Comparison of ENCODE assay signal across 8 cellular contexts in genomic region chr3:11774296-11774877, GRCh38.
DNase-seq lines count a peak whose midpoint lies in the region; ATAC-seq and TF ChIP-seq lines count a peak whose summit lies in the region.

No MANE protein-coding gene starts in this region.

- H3K9me3 Mint-ChIP-seq in activated T-cell treated with anti-CD3 and anti-CD28 coated beads, Interleukin-2, amount 50 U/mL, for 4 hours, result no peaks in the 10 kb centered on the region

- no peaks in the 10 kb centered on the region for H3K36me3 ChIP-seq in RWPE2 (ENCODE audit: low read depth)
- no peaks in the 10 kb centered on the region for H3K36me3 ChIP-seq in psoas muscle (ENCODE audit: insufficient read depth in 1 of 2, low read depth in 1 of 2)

- DNase-seq in NOMO-1 treated with DMSO at 0.1 percent for 48 hours (lab: John Stamatoyannopoulos, UW; ENCODE audit: unreplicated experiment), result peak; percentile 2
- DNase-seq in NOMO-1 (lab: John Stamatoyannopoulos, UW; ENCODE audit: unreplicated experiment in 2 of 2), result no peak
- no peak for DNase-seq in RWPE2 (ENCODE audit: low spot score)
- DNase-seq in fibroblast of villous mesenchyme (ENCODE audit: low read depth), result peak; percentile 62
- DNase-seq in psoas muscle, result no peak
- DNase-seq in activated T-cell treated with anti-CD3 and anti-CD28 coated beads, Interleukin-2, amount 50 U/mL, for 4 hours, result no peak

- no peaks in the 10 kb centered on the region for H3K27me3 Mint-ChIP-seq in activated T-cell treated with anti-CD3 and anti-CD28 coated beads, Interleukin-2, amount 50 U/mL, for 4 hours (ENCODE audit: low read depth)

- intact Hi-C loops in psoas muscle (cut with DNase I), result no loop called here

- H3K4me3 ChIP-seq in RWPE2 (ENCODE audit: severe bottlenecking) (no peak overlapping the region), fibroblast of villous mesenchyme (ENCODE audit: low read depth, low read length) (no peak overlapping the region), psoas muscle (no peak overlapping the region)

- peak; percentile 69 for TF ChIP-seq CTCF in RWPE2 (IDR thresholded peaks at IDR 0.05; ENCODE audit: poor library complexity, severe bottlenecking)
- TF ChIP-seq CTCF in fibroblast of villous mesenchyme (IDR thresholded peaks at IDR 0.05; ENCODE audit: insufficient read depth, low read depth, low read length), result peak; percentile 69
- peak; percentile 24 for TF ChIP-seq CTCF in psoas muscle (IDR thresholded peaks at IDR 0.05)

- H3K27ac ChIP-seq in RWPE2 (ENCODE audit: poor library complexity, severe bottlenecking) (peak overlapping the region; percentile 4), psoas muscle (no peak overlapping the region)

- H3K9me3 ChIP-seq in RWPE2 (ENCODE audit: severe bottlenecking) (no peaks in the 10 kb centered on the region), psoas muscle (no peaks in the 10 kb centered on the region)

- no peak for ATAC-seq in RWPE2 (ENCODE audit: low read depth)
- peak; percentile 59 to 81 (median 71) for ATAC-seq in psoas muscle
- ATAC-seq in activated T-cell treated with anti-CD3 and anti-CD28 coated beads, Interleukin-2, amount 50 U/mL, for 4 hours, result no peak
- no peak for ATAC-seq in GM18511 (IDR thresholded peaks at IDR 0.05; ENCODE audit: unreplicated experiment)
- ATAC-seq in HG03520 (IDR thresholded peaks at IDR 0.05; ENCODE audit: unreplicated experiment), result no peak

- peaks cover 24% of the 10 kb centered on the region for H3K4me1 ChIP-seq in RWPE2 (ENCODE audit: insufficient read depth, poor library complexity, severe bottlenecking)
- no peaks in the 10 kb centered on the region for H3K4me1 ChIP-seq in psoas muscle

- H3K4me3 Mint-ChIP-seq in activated T-cell treated with anti-CD3 and anti-CD28 coated beads, Interleukin-2, amount 50 U/mL, for 4 hours, result no peak overlapping the region

- peaks cover 19% of the 10 kb centered on the region for H3K4me1 Mint-ChIP-seq in activated T-cell treated with anti-CD3 and anti-CD28 coated beads, Interleukin-2, amount 50 U/mL, for 4 hours (ENCODE audit: low read depth)

- whole genome bisulfite sequencing in psoas muscle, 3 donors, result 14 to 37% (median 20%) methylated on average over 2 of the region's 2 CpGs

- peaks cover 9% of the 10 kb centered on the region for H3K36me3 Mint-ChIP-seq in activated T-cell treated with anti-CD3 and anti-CD28 coated beads, Interleukin-2, amount 50 U/mL, for 4 hours (ENCODE audit: insufficient read depth)

- H3K27me3 ChIP-seq in RWPE2 (ENCODE audit: insufficient read depth, poor library complexity, severe bottlenecking) (no peaks in the 10 kb centered on the region), psoas muscle (ENCODE audit: insufficient read depth in 3 of 3, low read length in 2 of 3) (no peaks in the 10 kb centered on the region)

Comparison
In these comparisons a context has a peak if more than half of its experiments do, and no peak if none do; other contexts are left out.
1. DNase-seq: peak in NOMO-1 treated with DMSO at 0.1 percent for 48 hours (single experiment) and fibroblast of villous mesenchyme (single experiment); none in NOMO-1 (0 of 2), RWPE2 (single experiment), psoas muscle (0 of 2) and activated T-cell treated with anti-CD3 and anti-CD28 coated beads, Interleukin-2, amount 50 U/mL, for 4 hours (single experiment).
2. ATAC-seq: peak in psoas muscle (4 of 4); none in RWPE2 (single experiment), activated T-cell treated with anti-CD3 and anti-CD28 coated beads, Interleukin-2, amount 50 U/mL, for 4 hours (0 of 2), GM18511 (single experiment) and HG03520 (single experiment).
3. Peak in every context shown above with its lines, with median percentiles within 50 percentile points of each other: CTCF ChIP-seq.